17 cellular contexts compared by ENCODE assay signal in the genomic region with DNA sequence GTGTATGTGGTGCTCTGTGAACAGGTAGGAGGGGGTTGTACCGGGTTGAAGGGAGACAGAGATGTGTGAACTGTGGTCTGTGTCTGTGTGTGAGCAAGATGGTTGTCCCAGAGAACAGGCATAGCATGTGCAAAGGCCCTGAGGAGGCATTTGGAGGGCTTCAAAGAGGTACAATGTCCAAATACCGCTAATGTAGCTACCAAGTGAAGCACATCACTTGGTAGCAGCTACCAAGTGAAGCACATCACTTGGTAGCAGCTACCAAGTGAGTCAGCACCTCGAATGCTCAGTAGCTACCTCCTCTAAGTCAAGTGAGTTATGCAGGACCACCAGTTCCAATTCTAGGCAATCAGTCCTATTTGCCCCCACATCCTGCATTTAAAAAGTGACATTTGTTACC.
DNase-seq lines count a peak whose midpoint lies in the region; FAIRE-seq and TF ChIP-seq lines count a peak whose summit lies in the region.
"Had no signal": no experiment of that assay in that cellular context is flagged by ENCODE, and none has a peak within 500 bp of the region (broad histone marks: within the 10 kb centered on the region; RNA-seq: fewer than 3 reads in every experiment).

No MANE protein-coding gene starts in this region.

- FAIRE-seq in D721Med (lab: Jason Lieb, UNC): no peak
- FAIRE-seq: GM12892, GM19239 had no signal

- no peaks in the 10 kb centered on the region for H3K9me3 Mint-ChIP-seq in CD4-positive, alpha-beta memory T cell
- H3K9me3 Mint-ChIP-seq: CD8-positive, alpha-beta T cell had no signal

- WGBS in adrenal gland, 4 donors: 78 to 89% (median 85%) methylated on average over 2 to 3 of the region's 3 CpGs
- WGBS in tibial nerve, 2 donors: 71 to 80% methylated on average over 3 of the region's 3 CpGs

- CTCF ChIA-PET in RWPE1 (lab: Yijun Ruan, JAX): no interaction called here
- CTCF ChIA-PET in CD4-positive, alpha-beta memory T cell (lab: Charles Lee; ENCODE audit: partially characterized antibody): no interaction called here

- no peaks in the 10 kb centered on the region for H3K9me3 ChIP-seq in adrenal gland (replicated peaks in 1 of 3)
- no peaks in the 10 kb centered on the region for H3K9me3 ChIP-seq in tibial nerve
- no peaks in the 10 kb centered on the region for H3K9me3 ChIP-seq in CD4-positive, alpha-beta memory T cell (ENCODE audit: control insufficient read depth in 1 of 2, low read length in 2 of 2)

- no peak for TF ChIP-seq EP300 in tibial nerve (IDR thresholded peaks at IDR 0.05)

- DNase-seq in RWPE1 (ENCODE audit: low spot score): no peak
- DNase-seq in adrenal gland: no peak
- peak; percentile 30 for DNase-seq in kidney tubule cell (ENCODE audit: low spot score)
- DNase-seq in tibial nerve (ENCODE audit: low spot score in 2 of 2): no peak
- DNase-seq in CD4-positive, alpha-beta memory T cell: no peak
- DNase-seq in stimulated activated CD8-positive, alpha-beta memory T cell treated with anti-CD3 and anti-CD28 coated beads, Interleukin-4, amount 100 ng/mL, for 48 hours: no peak
- DNase-seq in D721Med (ENCODE audit: insufficient read length, low spot score): no peak
- DNase-seq: BE2C; CD8-positive, alpha-beta T cell; DND-41; GDM1; MV-4-11; NCI-H1417 treated with DMSO at 0.1 percent for 48 hours; NCI-H2029; RPMI8226 had no signal

- intact Hi-C loops in adrenal gland (cut with DNase I): loop anchor here in 1 of 2 donors (5.0 kb wide), 1 partner anchor 73 kb away; a partner anchor contains a TSS
- intact Hi-C loops in CD4-positive, alpha-beta memory T cell (cut with micrococcal nuclease): no loop called here

- peaks cover 7 to 22% (median 9%) of the 10 kb centered on the region in 4 donors for H3K4me1 Mint-ChIP-seq in CD4-positive, alpha-beta memory T cell

- H3K27me3 Mint-ChIP-seq in CD4-positive, alpha-beta memory T cell: peaks cover 3 to 8% of the 10 kb centered on the region in 2 donors

- no peaks in the 10 kb centered on the region for H3K36me3 ChIP-seq in adrenal gland (replicated peaks in 1 of 2)
- peaks cover 0 to 10% (median 0%) of the 10 kb centered on the region in 3 donors for H3K36me3 ChIP-seq in tibial nerve
- no peaks in the 10 kb centered on the region for H3K36me3 ChIP-seq in CD4-positive, alpha-beta memory T cell (ENCODE audit: insufficient read depth, low read length)
- H3K36me3 ChIP-seq: BE2C had no signal

- TF ChIP-seq CTCF in RWPE1 (conservative IDR thresholded peaks at IDR 0.05; ENCODE audit: low read depth): no peak
- TF ChIP-seq CTCF in adrenal gland (IDR thresholded peaks at IDR 0.05): no peak
- no peak for TF ChIP-seq CTCF in tibial nerve (IDR thresholded peaks at IDR 0.05)
- no peak for TF ChIP-seq CTCF in D721Med (IDR thresholded peaks at IDR 0.05; ENCODE audit: insufficient read depth, missing control alignments)

- no peak overlapping the region for H3K27ac Mint-ChIP-seq in CD4-positive, alpha-beta memory T cell
- H3K27ac Mint-ChIP-seq: CD8-positive, alpha-beta T cell had no signal

- H3K4me3 ChIP-seq in adrenal gland (no peak overlapping the region), tibial nerve (no peak overlapping the region)
- no peak overlapping the region for H3K4me3 ChIP-seq in CD4-positive, alpha-beta memory T cell (ENCODE audit: low read length in 2 of 2)

- H3K27me3 ChIP-seq in adrenal gland (no peaks in the 10 kb centered on the region), tibial nerve (no peaks in the 10 kb centered on the region)
- H3K27me3 ChIP-seq in CD4-positive, alpha-beta memory T cell (ENCODE audit: insufficient read depth, low read length): no peaks in the 10 kb centered on the region
- H3K27me3 ChIP-seq: BE2C had no signal

- no peak for TF ChIP-seq POLR2A in adrenal gland (IDR thresholded peaks at IDR 0.05)
- TF ChIP-seq POLR2A in tibial nerve (IDR thresholded peaks at IDR 0.05): no peak

- H3K4me1 ChIP-seq in adrenal gland (replicated peaks in 1 of 2): peaks cover 27 to 34% of the 10 kb centered on the region in 2 donors
- H3K4me1 ChIP-seq in tibial nerve: peaks cover 0 to 78% (median 32%) of the 10 kb centered on the region in 4 donors
- H3K4me1 ChIP-seq in CD4-positive, alpha-beta memory T cell (ENCODE audit: insufficient read depth, low read length): peaks cover 5% of the 10 kb centered on the region
- H3K4me1 ChIP-seq: BE2C had no signal

- no peak overlapping the region for H3K4me3 Mint-ChIP-seq in CD4-positive, alpha-beta memory T cell
- H3K4me3 Mint-ChIP-seq: CD8-positive, alpha-beta T cell had no signal

- H3K36me3 Mint-ChIP-seq in CD4-positive, alpha-beta memory T cell: no peaks in the 10 kb centered on the region
- H3K36me3 Mint-ChIP-seq: CD8-positive, alpha-beta T cell had no signal

- peak overlapping the region; percentile 90 for H3K27ac ChIP-seq in RWPE1
- H3K27ac ChIP-seq in adrenal gland: peak overlapping the region; percentile 42 to 88 (median 84)
- H3K27ac ChIP-seq in tibial nerve: peak overlapping the region in 3 of 4 donors; percentile 47 to 89 (median 85)
- H3K27ac ChIP-seq in CD4-positive, alpha-beta memory T cell (ENCODE audit: low read depth, low read length): no peak overlapping the region

- POLR2A ChIA-PET in RWPE1 (lab: Yijun Ruan, JAX; ENCODE audit: low non-redundant PET): no interaction called here
- POLR2A ChIA-PET in CD4-positive, alpha-beta memory T cell (lab: Charles Lee; ENCODE audit: partially characterized antibody): no interaction called here
